ENCODE assay signal across 27 cellular contexts in the genomic region with DNA sequence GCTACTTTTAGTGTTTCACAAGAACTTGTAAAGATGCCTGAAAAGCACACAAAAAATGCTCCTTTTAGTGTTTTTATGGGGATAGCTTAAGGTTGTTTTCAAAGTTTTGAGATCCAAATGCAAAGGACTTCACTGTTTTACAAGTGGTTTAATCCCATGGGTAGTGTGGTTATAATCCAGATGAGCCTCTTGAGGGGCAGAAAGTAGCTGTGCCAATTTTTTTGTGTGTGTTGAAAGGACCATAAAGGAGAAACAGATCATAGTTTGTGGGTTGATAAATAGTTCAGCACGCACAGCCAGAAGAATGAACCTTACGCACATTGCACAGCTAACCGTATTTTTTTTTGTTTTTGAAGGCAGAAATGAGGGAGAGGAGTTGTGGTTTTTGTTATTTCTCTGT.
DNase-seq lines count a peak whose midpoint lies in the region; ATAC-seq and TF ChIP-seq lines count a peak whose summit lies in the region.
"Had no signal": no experiment of that assay in that cellular context is flagged by ENCODE, and none has a peak within 500 bp of the region (broad histone marks: within the 10 kb centered on the region; RNA-seq: fewer than 3 reads in every experiment).

No MANE protein-coding gene starts in this region.

- H3K4me3 ChIP-seq in AG10803 (ENCODE audit: low read length): no peak overlapping the region
- no peak overlapping the region for H3K4me3 ChIP-seq in fibroblast of mammary gland (ENCODE audit: control insufficient read depth, low read depth, low read length)
- no peak overlapping the region for H3K4me3 ChIP-seq in heart left ventricle
- H3K4me3 ChIP-seq: HAP-1, heart right ventricle, lung, pancreas, PC-9, upper lobe of left lung had no signal

- no peaks in the 10 kb centered on the region for H3K9me3 ChIP-seq in heart left ventricle
- H3K9me3 ChIP-seq: HAP-1, pancreas, upper lobe of left lung had no signal

- no peaks in the 10 kb centered on the region for H3K36me3 ChIP-seq in heart left ventricle
- H3K36me3 ChIP-seq: HAP-1, heart right ventricle, pancreas, upper lobe of left lung had no signal

- 53 to 63% (median 59%) methylated on average over 3 of the region's 3 CpGs for WGBS in heart left ventricle, 4 donors

- TF ChIP-seq POLR2A in heart left ventricle (IDR thresholded peaks at IDR 0.05): no peak

- DNase-seq in AG10803 (ENCODE audit: low read depth) (peak; percentile 100), M059J (ENCODE audit: low read depth) (peak; percentile 6), fibroblast of mammary gland (ENCODE audit: low read depth) (peak; percentile 89), sciatic nerve (ENCODE audit: low spot score) (no peak), NCI-H2196 treated with DMSO at 0.1 percent for 48 hours (lab: John Stamatoyannopoulos, UW; ENCODE audit: unreplicated experiment) (no peak), HUDEP-2 (lab: John Stamatoyannopoulos, UW; ENCODE audit: unreplicated experiment in 76 of 76) (no peak), heart left ventricle (no peak)
- DNase-seq: activated CD4-positive, alpha-beta T cell treated with anti-CD3 and anti-CD28 coated beads for 4 hours; activated effector memory CD4-positive, alpha-beta T cell treated with anti-CD3 and anti-CD28 coated beads, Interleukin-2, amount 50 U/mL, for 16 hours; activated naive CD8-positive, alpha-beta T cell treated with anti-CD3 and anti-CD28 coated beads for 36 hours; activated T-cell treated with anti-CD3 and anti-CD28 coated beads, Interleukin-2, amount 50 U/mL, for 1 hour; CD8-positive, alpha-beta memory T cell; heart right ventricle; NCI-H146; NCI-H2171 treated with DMSO at 0.1 percent for 48 hours; NCI-H524; pancreas; PC-9; SHP77 treated with DMSO at 0.1 percent for 48 hours; stimulated activated CD4-positive, alpha-beta T cell treated with anti-CD3 and anti-CD28 coated beads, Interleukin-4, amount 100 ng/mL, for 4 hours; upper lobe of left lung had no signal

- TF ChIP-seq CTCF in AG10803 (conservative IDR thresholded peaks at IDR 0.05; ENCODE audit: low read length) (no peak), fibroblast of mammary gland (conservative IDR thresholded peaks at IDR 0.05; ENCODE audit: control insufficient read depth, insufficient read depth, low read depth, low read length) (no peak), heart left ventricle (IDR thresholded peaks at IDR 0.05) (no peak)

- no peaks in the 10 kb centered on the region for H3K4me1 ChIP-seq in heart left ventricle
- H3K4me1 ChIP-seq: HAP-1, heart right ventricle, pancreas, upper lobe of left lung had no signal

- no peak overlapping the region for H3K27ac ChIP-seq in heart left ventricle
- H3K27ac ChIP-seq: heart right ventricle, KMS-11, pancreas, PC-9, upper lobe of left lung, VCaP had no signal

- H3K27me3 ChIP-seq in heart left ventricle: no peaks in the 10 kb centered on the region
- H3K27me3 ChIP-seq: pancreas, upper lobe of left lung had no signal

- intact Hi-C loops in sciatic nerve (cut with DNase I): no loop called here
- intact Hi-C loops in heart left ventricle (cut with DNase I): no loop called here

- ATAC-seq in sciatic nerve (peak; percentile 92), GM21619 (IDR thresholded peaks at IDR 0.05; ENCODE audit: unreplicated experiment) (no peak), heart left ventricle (no peak)
- ATAC-seq: heart right ventricle; pancreas; stimulated activated memory B cell treated with anti-CD40 and anti-IgM and Interleukin-4, amounts not matched to agents 10 μg/mL and 1 μg/mL and 100 μg/mL, for 72 hours had no signal

Comparison
In these comparisons a context has a peak if more than half of its experiments do, and no peak if none do; other contexts are left out.
1. DNase-seq: peak in AG10803 (single experiment), M059J (single experiment) and fibroblast of mammary gland (single experiment); none in sciatic nerve (single experiment), NCI-H2196 treated with DMSO at 0.1 percent for 48 hours (single experiment), HUDEP-2 (0 of 76) and heart left ventricle (0 of 5).